Comparison of ENCODE assay signal across 18 cellular contexts in the genomic region with DNA sequence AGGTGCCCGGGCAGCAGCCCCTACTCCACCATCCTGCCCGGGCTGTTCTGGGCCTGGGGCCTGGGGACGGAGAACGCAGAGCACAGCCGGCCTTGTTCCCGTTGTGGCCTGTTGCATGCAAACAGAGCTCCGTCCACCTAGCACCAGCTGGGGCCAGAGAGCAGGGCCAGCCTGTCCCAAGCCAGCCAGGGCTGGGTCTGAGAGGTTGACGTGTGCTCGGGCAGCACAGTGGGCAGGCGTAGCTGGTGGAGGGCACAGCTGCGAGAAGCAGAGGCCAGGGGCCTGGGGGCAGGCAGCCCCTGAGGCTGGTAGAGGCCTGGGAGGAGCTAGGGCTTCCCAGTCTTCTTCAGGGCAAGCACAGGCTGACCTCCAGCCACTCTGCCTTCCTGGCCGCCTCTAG.
A peak's percentile ranks its signal among the peaks of the same experiment; 100 is the strongest.
DNase-seq lines count a peak whose midpoint lies in the region; ATAC-seq and TF ChIP-seq lines count a peak whose summit lies in the region.
"Had no signal": no experiment of that assay in that cellular context is flagged by ENCODE, and none has a peak within 500 bp of the region (broad histone marks: within the 10 kb centered on the region; RNA-seq: fewer than 3 reads in every experiment).

No MANE protein-coding gene starts in this region.

- H3K4me1 Mint-ChIP-seq in CD4-positive, alpha-beta memory T cell, result peaks cover 0 to 5% (median 3%) of the 10 kb centered on the region in 4 donors
- H3K4me1 Mint-ChIP-seq: CD14-positive monocyte had no signal

- H3K4me1 ChIP-seq in BLaER1 treated with 17β-estradiol and CSF1 and Interleukin-3, amounts not matched to agents 10 nM and 100 nM, result peaks cover 25 to 100% (median 98%) of the 10 kb centered on the region in 10 experiments
- H3K4me1 ChIP-seq in MM.1S (ENCODE audit: low read length), result peaks cover 25% of the 10 kb centered on the region
- no peaks in the 10 kb centered on the region for H3K4me1 ChIP-seq in CD4-positive, alpha-beta memory T cell (ENCODE audit: insufficient read depth, low read length)
- H3K4me1 ChIP-seq: BE2C had no signal

- H3K9ac ChIP-seq in BLaER1 treated with 17β-estradiol and CSF1 and Interleukin-3, amounts not matched to agents 10 nM and 100 nM, result peak overlapping the region in 7 of 11 experiments; percentile 25 to 83 (median 70); a peak in 12 of 22 replicates
- peak overlapping the region; percentile 29; the same call in 1 of the 2 replicates for H3K9ac ChIP-seq in MM.1S (ENCODE audit: low read length)
- H3K9ac ChIP-seq: KMS-11 had no signal

- no peaks in the 10 kb centered on the region for H3K9me2 ChIP-seq in MM.1S (replicated peaks; ENCODE audit: insufficient read depth, low read length)

- H3K27ac ChIP-seq in BLaER1 treated with 17β-estradiol and CSF1 and Interleukin-3, amounts not matched to agents 10 nM and 100 nM, result peak overlapping the region in 7 of 11 experiments; percentile 58 to 92 (median 82); a peak in 14 of 22 replicates
- H3K27ac ChIP-seq in MM.1S (ENCODE audit: low read length) (peak overlapping the region; percentile 71; the same call in 1 of the 2 replicates), layer of hippocampus (ENCODE audit: low read depth, low read length) (peak overlapping the region; percentile 52)
- H3K27ac ChIP-seq in CD4-positive, alpha-beta memory T cell (ENCODE audit: low read depth, low read length), result no peak overlapping the region
- H3K27ac ChIP-seq: KMS-11 had no signal

- no peak for ATAC-seq in GM21381 (IDR thresholded peaks at IDR 0.05; ENCODE audit: unreplicated experiment)
- ATAC-seq: CD8-positive, alpha-beta T cell; GM12878; GM23338 had no signal

- peak overlapping the region in 3 of 10 experiments; percentile 17 to 41 (median 36); a peak in 4 of 20 replicates for H3K4me3 ChIP-seq in BLaER1 treated with 17β-estradiol and CSF1 and Interleukin-3, amounts not matched to agents 10 nM and 100 nM
- H3K4me3 ChIP-seq in MM.1S (ENCODE audit: low read length), result no peak overlapping the region
- no peak overlapping the region for H3K4me3 ChIP-seq in CD4-positive, alpha-beta memory T cell (ENCODE audit: low read length in 2 of 2)
- H3K4me3 ChIP-seq: GM12878, GM23338 had no signal

- H3K4me2 ChIP-seq in BLaER1 treated with 17β-estradiol and CSF1 and Interleukin-3, amounts not matched to agents 10 nM and 100 nM, result peak overlapping the region; percentile 59 to 98 (median 87); a peak in 21 of 22 replicates
- peak overlapping the region; percentile 49; the same call in 1 of the 2 replicates for H3K4me2 ChIP-seq in MM.1S (ENCODE audit: low read depth, low read length)
- H3K4me2 ChIP-seq: GM23338, KMS-11 had no signal

- no peak overlapping the region for H3K4me3 Mint-ChIP-seq in CD4-positive, alpha-beta memory T cell
- H3K4me3 Mint-ChIP-seq: CD14-positive monocyte; CD8-positive, alpha-beta T cell; GM23338 had no signal

- no peak overlapping the region for H3K27ac Mint-ChIP-seq in CD4-positive, alpha-beta memory T cell
- H3K27ac Mint-ChIP-seq: CD14-positive monocyte; CD8-positive, alpha-beta T cell; GM23338 had no signal

- CTCF ChIA-PET in CD4-positive, alpha-beta memory T cell (lab: Charles Lee; ENCODE audit: partially characterized antibody), result no interaction called here

- no peaks in the 10 kb centered on the region for H3K27me3 Mint-ChIP-seq in CD4-positive, alpha-beta memory T cell

- H3K9me3 Mint-ChIP-seq in CD4-positive, alpha-beta memory T cell, result no peaks in the 10 kb centered on the region
- H3K9me3 Mint-ChIP-seq: CD14-positive monocyte; CD8-positive, alpha-beta T cell; GM23338 had no signal

- H3K27me3 ChIP-seq in BLaER1 treated with 17β-estradiol and CSF1 and Interleukin-3, amounts not matched to agents 10 nM and 100 nM, result no peaks in the 10 kb centered on the region; a peak in 2 of 22 replicates
- H3K27me3 ChIP-seq in MM.1S (replicated peaks; ENCODE audit: insufficient read depth, low read length) (no peaks in the 10 kb centered on the region), layer of hippocampus (ENCODE audit: control insufficient read depth, insufficient read depth, low read length) (no peaks in the 10 kb centered on the region)
- no peaks in the 10 kb centered on the region for H3K27me3 ChIP-seq in CD4-positive, alpha-beta memory T cell (ENCODE audit: insufficient read depth, low read length)
- H3K27me3 ChIP-seq: BE2C had no signal

- no peaks in the 10 kb centered on the region for H3K36me3 ChIP-seq in BLaER1 treated with 17β-estradiol and CSF1 and Interleukin-3, amounts not matched to agents 10 nM and 100 nM
- H3K36me3 ChIP-seq in MM.1S (replicated peaks; ENCODE audit: insufficient read depth, low read length), result no peaks in the 10 kb centered on the region
- no peaks in the 10 kb centered on the region for H3K36me3 ChIP-seq in CD4-positive, alpha-beta memory T cell (ENCODE audit: insufficient read depth, low read length)
- H3K36me3 ChIP-seq: BE2C had no signal

- no peaks in the 10 kb centered on the region for H3K9me3 ChIP-seq in BLaER1 treated with 17β-estradiol and CSF1 and Interleukin-3, amounts not matched to agents 10 nM and 100 nM (replicated peaks in 1 of 11)
- H3K9me3 ChIP-seq in MM.1S (replicated peaks; ENCODE audit: insufficient read depth, low read length), result no peaks in the 10 kb centered on the region
- no peaks in the 10 kb centered on the region for H3K9me3 ChIP-seq in CD4-positive, alpha-beta memory T cell (ENCODE audit: control insufficient read depth in 1 of 2, low read length in 2 of 2)

- H3K79me2 ChIP-seq in MM.1S (ENCODE audit: low read length), result peaks cover 38% of the 10 kb centered on the region

- POLR2A ChIA-PET in CD4-positive, alpha-beta memory T cell (lab: Charles Lee; ENCODE audit: partially characterized antibody), result no interaction called here

- intact Hi-C loops in CD4-positive, alpha-beta memory T cell (cut with micrococcal nuclease), result no loop called here

- no peak for DNase-seq in MM.1S
- no peak for DNase-seq in CD4-positive, alpha-beta memory T cell
- no peak for DNase-seq in stimulated activated CD4-positive, alpha-beta T cell treated with anti-CD3 and anti-CD28 coated beads, Interleukin-12 subunit alpha, Interleukin-12 subunit beta, amount 100 ng/mL, for 4 hours
- DNase-seq in stimulated activated CD4-positive, alpha-beta T cell treated with anti-CD3 and anti-CD28 coated beads, Interleukin-4, amount 100 ng/mL, for 24 hours, result no peak
- DNase-seq: ACHN, BE2C, DMS 273 treated with DMSO at 0.1 percent for 48 hours, DMS53, EL, H7 had no signal

- no peak for TF ChIP-seq CTCF in MM.1S (IDR thresholded peaks at IDR 0.05; ENCODE audit: low read length)

- no peak overlapping the region for H2AFZ ChIP-seq in MM.1S (ENCODE audit: low read length)
- H2AFZ ChIP-seq: GM23338 had no signal

- peaks cover 5% of the 10 kb centered on the region; the same call in 1 of the 2 replicates for H3F3A ChIP-seq in MM.1S (ENCODE audit: insufficient read depth, low read length)

- H3K36me3 Mint-ChIP-seq in CD4-positive, alpha-beta memory T cell, result no peaks in the 10 kb centered on the region
- H3K36me3 Mint-ChIP-seq: CD14-positive monocyte; CD8-positive, alpha-beta T cell had no signal

- peaks cover 0 to 74% (median 8%) of the 10 kb centered on the region in 11 experiments; a peak in 9 of 22 replicates for H4K20me1 ChIP-seq in BLaER1 treated with 17β-estradiol and CSF1 and Interleukin-3, amounts not matched to agents 10 nM and 100 nM
- H4K20me1 ChIP-seq in MM.1S (ENCODE audit: insufficient read depth, low read length), result no peaks in the 10 kb centered on the region
